17 cellular contexts compared by ENCODE assay signal in the genomic region with DNA sequence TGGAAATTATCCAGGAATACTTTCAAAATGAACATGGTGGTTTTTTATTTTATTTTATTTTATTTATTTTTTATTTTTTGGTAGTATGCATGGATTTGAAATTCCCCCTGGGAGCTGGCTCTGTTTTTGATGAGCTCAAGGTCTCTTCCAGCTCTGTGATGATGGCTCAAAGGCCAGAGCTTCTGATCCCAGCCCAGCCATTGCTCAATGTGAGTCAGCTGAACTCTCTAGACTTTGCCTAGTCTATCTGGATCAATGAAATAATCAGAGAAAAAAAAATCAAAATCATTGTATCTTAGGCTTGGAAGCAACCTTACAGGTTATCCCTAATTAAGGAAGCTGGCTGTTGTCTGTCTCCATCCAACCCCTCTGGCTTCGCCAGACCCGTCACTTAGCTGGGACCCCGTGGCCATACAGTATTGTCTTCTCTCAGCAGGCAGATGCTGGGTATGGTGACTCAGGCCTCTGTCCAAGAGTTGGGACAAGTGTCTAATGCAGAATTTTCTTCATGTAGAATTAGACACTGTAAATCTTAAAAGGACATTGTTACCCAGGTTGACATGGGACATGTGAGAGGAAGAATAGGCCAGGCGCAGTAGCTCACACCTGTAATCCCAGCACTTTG.
DNase-seq lines count a peak whose midpoint lies in the region; ATAC-seq, FAIRE-seq and TF ChIP-seq lines count a peak whose summit lies in the region.
"Had no signal": no experiment of that assay in that cellular context is flagged by ENCODE, and none has a peak within 500 bp of the region (broad histone marks: within the 10 kb centered on the region; RNA-seq: fewer than 3 reads in every experiment).

No MANE protein-coding gene starts in this region.

- peak overlapping the region; percentile 65 for H3K4me2 ChIP-seq in GM23248 (ENCODE audit: unreplicated experiment)
- H3K4me2 ChIP-seq: BLaER1 had no signal

- H3K4me1 ChIP-seq in GM23248 (ENCODE audit: insufficient read depth) = peaks cover 29% of the 10 kb centered on the region
- peaks cover 3 to 7% of the 10 kb centered on the region in 2 donors for H3K4me1 ChIP-seq in small intestine (ENCODE audit: control insufficient read depth in 2 of 2, insufficient read depth in 1 of 2, low read depth in 1 of 2, low read length in 1 of 2)
- H3K4me1 ChIP-seq: BLaER1 had no signal

- no peak for TF ChIP-seq CTCF in brain microvascular endothelial cell (IDR thresholded peaks at IDR 0.05; ENCODE audit: low read depth, low read length, missing control alignments)

- no peak for FAIRE-seq in small intestine (lab: Jason Lieb, UNC)
- FAIRE-seq in H54 (lab: Jason Lieb, UNC) = no peak
- FAIRE-seq: H1, HTR-8/SVneo had no signal

- peak; percentile 65 for DNase-seq in GM23248
- peak; percentile 30 for DNase-seq in brain microvascular endothelial cell
- peak; percentile 85 for DNase-seq in left lobe of liver (ENCODE audit: low spot score)
- DNase-seq in small intestine = peak; percentile 89
- no peak for DNase-seq in retina
- DNase-seq in NCI-H2171 treated with DMSO at 0.1 percent for 48 hours (lab: John Stamatoyannopoulos, UW) = no peak
- DNase-seq in H54 (ENCODE audit: insufficient read length, low spot score) = no peak
- DNase-seq: activated naive CD4-positive, alpha-beta T cell; anterior cingulate cortex; naive B cell; NCI-H146; NCI-H345; ovary had no signal

- ATAC-seq in left lobe of liver = peak; percentile 76

- H3K9ac ChIP-seq in GM23248 = peak overlapping the region; percentile 31; the same call in 1 of the 2 replicates
- H3K9ac ChIP-seq: BLaER1 had no signal

- H3K27me3 ChIP-seq in GM23248 (replicated peaks; ENCODE audit: insufficient read depth) (0 out of 2 replicates have a peak, but pooled peaks cover 6% of the 10 kb centered on the region), brain microvascular endothelial cell (replicated peaks) (no peaks in the 10 kb centered on the region), small intestine (ENCODE audit: control insufficient read depth in 2 of 2, insufficient read depth in 2 of 2, low read length in 2 of 2) (no peaks in the 10 kb centered on the region)
- H3K27me3 ChIP-seq: BLaER1, ovary had no signal

- no peak for TF ChIP-seq POLR2A in H54 (IDR thresholded peaks at IDR 0.05; ENCODE audit: low read depth, low read length)

- no peaks in the 10 kb centered on the region for H3K9me2 ChIP-seq in GM23248 (ENCODE audit: insufficient read depth)

- H3K36me3 ChIP-seq in GM23248 (ENCODE audit: low read depth) (no peaks in the 10 kb centered on the region), brain microvascular endothelial cell (replicated peaks) (no peaks in the 10 kb centered on the region), small intestine (ENCODE audit: control insufficient read depth in 2 of 2, insufficient read depth in 2 of 2, low read length in 2 of 2) (no peaks in the 10 kb centered on the region)
- H3K36me3 ChIP-seq: BLaER1, ovary had no signal

- H2AFZ ChIP-seq in GM23248 = no peak overlapping the region

- H3K4me3 ChIP-seq in GM23248 = no peak overlapping the region
- no peak overlapping the region for H3K4me3 ChIP-seq in brain microvascular endothelial cell (ENCODE audit: low read depth, low read length)
- no peak overlapping the region for H3K4me3 ChIP-seq in small intestine (ENCODE audit: low read depth in 1 of 2, low read length in 2 of 2)
- H3K4me3 ChIP-seq: BLaER1, lung, ovary had no signal

- H3K9me3 ChIP-seq in GM23248 (ENCODE audit: low read depth) (no peaks in the 10 kb centered on the region), small intestine (ENCODE audit: control insufficient read depth, low read depth) (no peaks in the 10 kb centered on the region)
- H3K9me3 ChIP-seq: BLaER1, ovary had no signal

- in situ Hi-C loops in GM23248 (cut with MboI) (no loop called here), brain microvascular endothelial cell (cut with HindIII; ENCODE audit: low pct_ligation_motif_present, low sequenced_read_pairs) (no loop called here)

- H3K79me2 ChIP-seq in GM23248 (ENCODE audit: insufficient read depth) = no peaks in the 10 kb centered on the region

- H3K27ac ChIP-seq in GM23248 = peak overlapping the region; percentile 59
- H3K27ac ChIP-seq in brain microvascular endothelial cell = peak overlapping the region; percentile 70
- H3K27ac ChIP-seq in small intestine (ENCODE audit: low read depth in 1 of 2, low read length in 1 of 2) = peak overlapping the region in 1 of 2 donors; percentile 22
- H3K27ac ChIP-seq: BLaER1, ovary had no signal

- WGBS in GM23248 (ENCODE audit: low coverage in 1 of 2, low lambda C conversion rate in 2 of 2, missing lambda C conversion rate in 2 of 2), 2 experiments = 78 to 79% methylated on average over 4 of the region's 4 CpGs
- WGBS in small intestine, 3 donors = 85 to 93% (median 89%) methylated on average over 4 of the region's 4 CpGs

- H4K20me1 ChIP-seq in GM23248 (ENCODE audit: insufficient read depth) = no peaks in the 10 kb centered on the region
- H4K20me1 ChIP-seq: BLaER1 had no signal

- peaks cover 9% of the 10 kb centered on the region for H3F3A ChIP-seq in GM23248 (ENCODE audit: insufficient read depth)

Comparison
In these comparisons a context has a peak if more than half of its experiments do, and no peak if none do; other contexts are left out.
1. DNase-seq: peak in GM23248 (single experiment), brain microvascular endothelial cell (single experiment), left lobe of liver (single experiment) and small intestine (single experiment); none in retina (single experiment), NCI-H2171 treated with DMSO at 0.1 percent for 48 hours (single experiment) and H54 (single experiment).